ENCODE assay signal across 21 cellular contexts in the genomic region with DNA sequence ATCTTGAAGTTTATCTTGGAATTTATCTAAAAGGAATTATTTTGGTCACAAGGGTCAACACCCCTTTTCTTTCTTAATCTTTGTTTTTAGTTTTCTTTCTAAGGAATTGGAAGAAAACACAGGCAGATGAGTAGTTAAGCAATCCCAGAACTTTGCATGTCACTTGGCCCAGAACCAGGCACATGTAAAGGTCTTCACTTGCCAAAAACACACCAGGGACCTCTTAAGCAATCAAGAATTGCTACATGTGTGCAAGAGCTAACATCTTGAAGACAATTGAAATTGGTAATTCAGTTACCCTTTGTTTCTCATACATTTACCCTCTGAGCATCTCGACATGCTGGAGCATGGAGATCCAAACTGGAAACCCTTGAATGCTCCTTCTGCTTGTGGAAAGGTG.
DNase-seq lines count a peak whose midpoint lies in the region; ATAC-seq and TF ChIP-seq lines count a peak whose summit lies in the region.
"Had no signal": no experiment of that assay in that cellular context is flagged by ENCODE, and none has a peak within 500 bp of the region (broad histone marks: within the 10 kb centered on the region; RNA-seq: fewer than 3 reads in every experiment).

No MANE protein-coding gene starts in this region.

- 75 to 95% (median 88%) methylated on average over 1 of the region's 1 CpG for WGBS in adrenal gland, 4 donors
- WGBS in esophagus muscularis mucosa: 75% methylated on average over 1 of the region's 1 CpG

- no peak for TF ChIP-seq EP300 in esophagus muscularis mucosa (IDR thresholded peaks at IDR 0.05)

- H3K9me3 ChIP-seq in adrenal gland (replicated peaks in 1 of 3) (no peaks in the 10 kb centered on the region), esophagus muscularis mucosa (no peaks in the 10 kb centered on the region)
- H3K9me3 ChIP-seq: psoas muscle, spleen had no signal

- H3K4me1 ChIP-seq in adrenal gland (replicated peaks in 1 of 2) (no peaks in the 10 kb centered on the region), esophagus muscularis mucosa (no peaks in the 10 kb centered on the region)
- H3K4me1 ChIP-seq: neural progenitor cell, psoas muscle, spleen had no signal

- H3K27me3 ChIP-seq in adrenal gland (no peaks in the 10 kb centered on the region), esophagus muscularis mucosa (no peaks in the 10 kb centered on the region)
- H3K27me3 ChIP-seq: neural progenitor cell, spleen had no signal

- TF ChIP-seq CTCF in adrenal gland (IDR thresholded peaks at IDR 0.05): no peak
- no peak for TF ChIP-seq CTCF in esophagus muscularis mucosa (IDR thresholded peaks at IDR 0.05)

- H3K36me3 ChIP-seq in adrenal gland (replicated peaks in 1 of 2): no peaks in the 10 kb centered on the region
- no peaks in the 10 kb centered on the region for H3K36me3 ChIP-seq in esophagus muscularis mucosa
- H3K36me3 ChIP-seq: neural progenitor cell, spleen had no signal

- ATAC-seq in left ventricle myocardium superior: peak; percentile 57
- ATAC-seq in HG03108 (IDR thresholded peaks at IDR 0.05; ENCODE audit: unreplicated experiment): no peak
- ATAC-seq in GM19397 (IDR thresholded peaks at IDR 0.05; ENCODE audit: unreplicated experiment): no peak
- ATAC-seq: Right ventricle myocardium inferior had no signal

- no peak overlapping the region for H3K4me3 ChIP-seq in adrenal gland
- no peak overlapping the region for H3K4me3 ChIP-seq in esophagus muscularis mucosa
- H3K4me3 ChIP-seq: neural progenitor cell, psoas muscle, spleen had no signal

- H3K27ac ChIP-seq in adrenal gland: no peak overlapping the region
- H3K27ac ChIP-seq in esophagus muscularis mucosa (replicated peaks in 1 of 4): no peak overlapping the region
- H3K27ac ChIP-seq: KMS-11, neural progenitor cell, psoas muscle, spleen had no signal

- TF ChIP-seq POLR2A in adrenal gland (IDR thresholded peaks at IDR 0.05) (no peak), esophagus muscularis mucosa (IDR thresholded peaks at IDR 0.05; ENCODE audit: low read depth) (no peak)

- DNase-seq in left ventricle myocardium superior (no peak), cardiac septum (ENCODE audit: low spot score) (no peak), adrenal gland (peak in 5 of 7 donors; percentile 11 to 33 (median 27)), iris pigment epithelial cell (ENCODE audit: low read depth) (peak; percentile 44), GF-D8 (lab: John Stamatoyannopoulos, UW) (no peak), esophagus muscularis mucosa (ENCODE audit: extremely low spot score) (no peak)
- DNase-seq: activated CD4-positive, alpha-beta T cell treated with anti-CD3 and anti-CD28 coated beads, Interleukin-2, amount 50 U/mL, for 4 hours; activated gamma-delta T cell; amygdala; CD4-positive, CD25-positive, alpha-beta regulatory T cell; hypothalamus; NCI-H1105 treated with DMSO at 0.1 percent for 48 hours; NCI-H526; spleen; stimulated activated CD8-positive, alpha-beta memory T cell treated with anti-CD3 and anti-CD28 coated beads, Interleukin-4, amount 100 ng/mL, for 48 hours had no signal

- intact Hi-C loops in left ventricle myocardium superior (cut with micrococcal nuclease) (no loop called here), cardiac septum (cut with DNase I) (no loop called here), adrenal gland (cut with DNase I) (no loop called here), esophagus muscularis mucosa (cut with DNase I) (no loop called here)

Comparison
In these comparisons a context has a peak if more than half of its experiments do, and no peak if none do; other contexts are left out.
1. DNase-seq: peak in adrenal gland (5 of 7) and iris pigment epithelial cell (single experiment); none in left ventricle myocardium superior (single experiment), cardiac septum (single experiment), GF-D8 (single experiment) and esophagus muscularis mucosa (single experiment).